ENCODE assay signal across 15 cellular contexts in the genomic region with DNA sequence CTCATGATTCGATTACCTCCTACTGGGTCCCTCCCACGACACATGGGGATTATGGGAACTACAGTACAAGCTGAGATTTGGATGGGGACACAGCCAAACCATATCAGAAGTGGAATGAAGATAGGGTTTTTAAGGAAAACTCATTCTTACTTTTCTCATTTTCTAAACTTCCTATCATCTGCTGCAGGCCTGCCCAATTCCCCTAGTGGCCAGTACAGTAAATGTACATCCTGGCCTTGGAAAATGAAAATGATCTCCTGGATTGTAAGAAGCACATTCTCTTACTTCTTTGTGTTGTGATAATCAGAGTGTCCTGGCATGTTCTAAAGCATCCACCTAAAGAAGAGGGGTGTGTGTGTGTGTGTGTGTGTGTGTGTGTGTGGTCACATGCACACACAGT.
DNase-seq lines count a peak whose midpoint lies in the region; ATAC-seq, FAIRE-seq and TF ChIP-seq lines count a peak whose summit lies in the region.
"Had no signal": no experiment of that assay in that cellular context is flagged by ENCODE, and none has a peak within 500 bp of the region (broad histone marks: within the 10 kb centered on the region; RNA-seq: fewer than 3 reads in every experiment).

No MANE protein-coding gene starts in this region.

- BruUV-seq in OCI-LY7 (replicated peaks; lab: Mats Ljungman, UMichigan), result no TSS peak

- no peaks in the 10 kb centered on the region for H3K4me1 ChIP-seq in OCI-LY7 (ENCODE audit: insufficient read depth, low read length, poor library complexity, severe bottlenecking)
- no peaks in the 10 kb centered on the region for H3K4me1 ChIP-seq in small intestine (ENCODE audit: control insufficient read depth in 2 of 2, insufficient read depth in 1 of 2, low read depth in 1 of 2, low read length in 1 of 2)
- H3K4me1 ChIP-seq: HAP-1 had no signal

- POLR2A ChIA-PET in OCI-LY7 (lab: Charles Lee), result no interaction called here

- intact Hi-C loops in OCI-LY7 (cut with micrococcal nuclease; ENCODE audit: unreplicated experiment), result no loop called here

- H3K9me2 ChIP-seq in OCI-LY7 (ENCODE audit: insufficient read depth, low read length), result no peaks in the 10 kb centered on the region

- DNase-seq in OCI-LY7 (ENCODE audit: low spot score) (no peak), epithelial cell of proximal tubule (ENCODE audit: low read depth) (no peak), small intestine (peak; percentile 5), HuH-7.5 (ENCODE audit: low spot score) (no peak), NCI-H146 treated with DMSO at 0.1 percent for 48 hours (lab: John Stamatoyannopoulos, UW; ENCODE audit: unreplicated experiment) (no peak)
- DNase-seq: activated CD4-positive, alpha-beta T cell treated with anti-CD3 and anti-CD28 coated beads, Interleukin-2, amount 50 U/mL, for 1 hour; activated naive CD8-positive, alpha-beta T cell treated with anti-CD3 and anti-CD28 coated beads for 36 hours; effector memory CD8-positive, alpha-beta T cell; EL; immature natural killer cell; MV-4-11; NCI-H524 had no signal

- H3K27ac ChIP-seq in OCI-LY7 (ENCODE audit: low read depth, low read length, poor library complexity, severe bottlenecking), result no peak overlapping the region
- no peak overlapping the region for H3K27ac ChIP-seq in small intestine (ENCODE audit: low read depth in 1 of 2, low read length in 1 of 2)

- no peak overlapping the region for H3K4me3 ChIP-seq in OCI-LY7 (ENCODE audit: low read depth, low read length, poor library complexity, severe bottlenecking)
- no peak overlapping the region for H3K4me3 ChIP-seq in epithelial cell of proximal tubule (ENCODE audit: low read depth, low read length)
- H3K4me3 ChIP-seq in small intestine (ENCODE audit: low read depth in 1 of 2, low read length in 2 of 2), result no peak overlapping the region
- H3K4me3 ChIP-seq: HAP-1 had no signal

- TF ChIP-seq CTCF in GM12872 (IDR thresholded peaks at IDR 0.05; ENCODE audit: insufficient read depth, low read depth, low read length), result peak; percentile 48; the same call in 2 of the 3 replicates
- TF ChIP-seq CTCF in OCI-LY7 (conservative IDR thresholded peaks at IDR 0.05; ENCODE audit: low read length), result peak; percentile 49
- peak; percentile 62 for TF ChIP-seq CTCF in epithelial cell of proximal tubule (conservative IDR thresholded peaks at IDR 0.05; ENCODE audit: low read depth, low read length)

- H2AFZ ChIP-seq in OCI-LY7 (ENCODE audit: low read length), result no peak overlapping the region

- no peak for ATAC-seq in HG02973 (IDR thresholded peaks at IDR 0.05; ENCODE audit: unreplicated experiment)
- ATAC-seq: effector memory CD8-positive, alpha-beta T cell had no signal

- no peak for FAIRE-seq in small intestine (lab: Jason Lieb, UNC)

- no peaks in the 10 kb centered on the region for H3K27me3 ChIP-seq in small intestine (ENCODE audit: control insufficient read depth in 2 of 2, insufficient read depth in 2 of 2, low read length in 2 of 2)

- H3K36me3 ChIP-seq in OCI-LY7 (ENCODE audit: insufficient read depth, low read length) (no peaks in the 10 kb centered on the region), small intestine (ENCODE audit: control insufficient read depth in 2 of 2, insufficient read depth in 2 of 2, low read length in 2 of 2) (no peaks in the 10 kb centered on the region)
- H3K36me3 ChIP-seq: HAP-1 had no signal

- 82 to 98% (median 82%) methylated on average over 2 of the region's 2 CpGs for WGBS in small intestine, 3 donors

- no peaks in the 10 kb centered on the region for H3K79me2 ChIP-seq in OCI-LY7 (ENCODE audit: insufficient read depth, low read depth, low read length)

- no peaks in the 10 kb centered on the region for H3K9me3 ChIP-seq in OCI-LY7 (ENCODE audit: low read length)
- no peaks in the 10 kb centered on the region for H3K9me3 ChIP-seq in small intestine (ENCODE audit: control insufficient read depth, low read depth)
- H3K9me3 ChIP-seq: HAP-1 had no signal

- CTCF ChIA-PET in OCI-LY7 (lab: Charles Lee; ENCODE audit: unreplicated experiment), result no interaction called here

- H3K4me2 ChIP-seq in OCI-LY7 (ENCODE audit: low read length), result no peak overlapping the region

- H4K20me1 ChIP-seq in OCI-LY7 (ENCODE audit: insufficient read depth, low read length), result no peaks in the 10 kb centered on the region
